ENCODE assay signal across 14 cellular contexts in the genomic region with DNA sequence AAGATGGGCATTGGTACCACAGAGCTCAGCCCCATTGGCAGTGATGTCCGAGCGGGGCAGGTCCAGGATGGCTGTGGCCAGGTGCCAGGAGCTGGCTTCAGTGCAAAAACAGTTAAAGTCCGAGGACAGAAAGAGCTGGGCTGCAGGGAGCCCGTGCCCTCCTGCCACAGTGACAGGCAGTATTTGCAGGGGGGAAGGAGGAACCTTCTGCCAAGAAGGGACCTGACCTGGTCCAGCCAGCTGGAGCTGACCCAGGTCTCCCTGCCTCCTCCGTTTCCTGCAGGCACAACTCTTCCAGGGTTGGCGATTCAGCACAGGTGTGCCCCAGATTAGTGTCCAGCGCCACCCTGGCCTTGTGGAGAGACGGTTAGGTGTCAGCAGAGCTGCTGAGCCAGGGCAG.
DNase-seq lines count a peak whose midpoint lies in the region; ATAC-seq and TF ChIP-seq lines count a peak whose summit lies in the region.
"Had no signal": no experiment of that assay in that cellular context is flagged by ENCODE, and none has a peak within 500 bp of the region (broad histone marks: within the 10 kb centered on the region; RNA-seq: fewer than 3 reads in every experiment).

No MANE protein-coding gene starts in this region.

- H3K27ac ChIP-seq in parathyroid adenoma: no peak overlapping the region
- H3K27ac ChIP-seq: 22Rv1, BLaER1 had no signal

- H3K9me3 ChIP-seq in parathyroid adenoma (ENCODE audit: control insufficient read depth, low read length): no peaks in the 10 kb centered on the region
- H3K9me3 ChIP-seq: BLaER1 had no signal

- H3K4me1 ChIP-seq in parathyroid adenoma: peaks cover 26% of the 10 kb centered on the region

- no peak overlapping the region for H3K4me2 ChIP-seq in parathyroid adenoma (ENCODE audit: low read length)
- H3K4me2 ChIP-seq: GM23338 had no signal

- peak overlapping the region; percentile 16 for H2AFZ ChIP-seq in parathyroid adenoma
- H2AFZ ChIP-seq: GM23338 had no signal

- in situ Hi-C loops in G401 (cut with HindIII; ENCODE audit: low sequenced_read_pairs): no loop called here

- peak; percentile 51 for DNase-seq in NCI-H2196 (lab: John Stamatoyannopoulos, UW; ENCODE audit: unreplicated experiment)
- DNase-seq in NCI-H2196 treated with DMSO at 0.1 percent for 48 hours (lab: John Stamatoyannopoulos, UW; ENCODE audit: unreplicated experiment): no peak
- peak; percentile 96 for DNase-seq in G401 (ENCODE audit: low spot score)
- peak; percentile 80 to 94 for DNase-seq in cerebellar nuclear complex (lab: John Stamatoyannopoulos, UW)
- DNase-seq in NCI-H1436 (lab: John Stamatoyannopoulos, UW): no peak
- no peak for DNase-seq in activated CD4-positive, alpha-beta T cell treated with anti-CD3 and anti-CD28 coated beads for 1 hour
- DNase-seq: AML-193; CD4-positive, CD25-positive, alpha-beta regulatory T cell; H9 had no signal

- no peak for TF ChIP-seq CTCF in parathyroid adenoma (IDR thresholded peaks at IDR 0.05)

- no peaks in the 10 kb centered on the region for H3K36me3 ChIP-seq in parathyroid adenoma (ENCODE audit: control insufficient read depth, insufficient read depth, low read length)
- H3K36me3 ChIP-seq: BLaER1 had no signal

- ATAC-seq in HG02571 (IDR thresholded peaks at IDR 0.05; ENCODE audit: unreplicated experiment): no peak
- ATAC-seq: GM23338 had no signal

- H3K9ac ChIP-seq in parathyroid adenoma: no peak overlapping the region
- H3K9ac ChIP-seq: BLaER1 had no signal

- H3K4me3 ChIP-seq in parathyroid adenoma (ENCODE audit: low read depth, low read length): no peak overlapping the region
- H3K4me3 ChIP-seq: BLaER1, GM23338 had no signal

- no peaks in the 10 kb centered on the region for H3K27me3 ChIP-seq in parathyroid adenoma (ENCODE audit: control insufficient read depth, insufficient read depth, low read length)
- H3K27me3 ChIP-seq: BLaER1 had no signal

- H3K79me2 ChIP-seq in parathyroid adenoma: no peaks in the 10 kb centered on the region

Comparison
In these comparisons a context has a peak if more than half of its experiments do, and no peak if none do; other contexts are left out.
1. DNase-seq: peak in NCI-H2196 (single experiment), G401 (single experiment) and cerebellar nuclear complex (2 of 2); none in NCI-H2196 treated with DMSO at 0.1 percent for 48 hours (single experiment), NCI-H1436 (single experiment) and activated CD4-positive, alpha-beta T cell treated with anti-CD3 and anti-CD28 coated beads for 1 hour (single experiment).